25 cellular contexts compared by ENCODE assay signal in the genomic region with DNA sequence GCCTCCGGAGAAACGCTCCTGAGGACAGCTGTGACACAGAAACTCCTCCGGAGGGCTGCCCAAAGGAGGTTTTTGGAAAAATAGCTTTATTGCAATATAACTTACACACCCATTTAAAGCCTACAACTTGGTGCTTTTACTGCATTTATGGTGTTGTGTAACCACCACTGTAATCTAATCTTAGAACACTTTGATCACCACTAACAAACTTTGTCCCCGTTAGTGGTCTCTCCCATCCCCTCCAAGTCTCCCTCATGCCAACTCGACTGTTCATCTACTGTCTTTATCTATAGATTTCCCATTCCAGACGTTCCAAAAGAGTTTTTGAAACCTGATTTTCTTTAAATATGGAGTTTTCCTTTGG.
DNase-seq lines count a peak whose midpoint lies in the region; ATAC-seq and TF ChIP-seq lines count a peak whose summit lies in the region.
"Had no signal": no experiment of that assay in that cellular context is flagged by ENCODE, and none has a peak within 500 bp of the region (broad histone marks: within the 10 kb centered on the region; RNA-seq: fewer than 3 reads in every experiment).

No MANE protein-coding gene starts in this region.

- CTCF ChIA-PET in A673 (lab: Charles Lee), result no interaction called here

- POLR2A ChIA-PET in A673 (lab: Charles Lee; ENCODE audit: low non-redundant PET), result no interaction called here

- peaks cover 39% of the 10 kb centered on the region for H3K4me1 Mint-ChIP-seq in neural progenitor cell

- H3K9ac ChIP-seq in neural progenitor cell, result no peak overlapping the region

- H3K36me3 ChIP-seq in right atrium auricular region (peaks cover 1% of the 10 kb centered on the region), neural progenitor cell (no peaks in the 10 kb centered on the region), vagina (no peaks in the 10 kb centered on the region), A673 (ENCODE audit: insufficient read depth, low read length, poor library complexity, severe bottlenecking) (no peaks in the 10 kb centered on the region), BE2C (no peaks in the 10 kb centered on the region)
- H3K36me3 ChIP-seq: breast epithelium, uterus had no signal

- no peaks in the 10 kb centered on the region for H4K20me1 ChIP-seq in neural progenitor cell (ENCODE audit: low read depth)

- H3K27ac ChIP-seq in right atrium auricular region (peak overlapping the region; percentile 94 to 95), coronary artery (peak overlapping the region; percentile 92 to 99), neural progenitor cell (no peak overlapping the region), vagina (peak overlapping the region; percentile 59), A673 (ENCODE audit: low read depth, low read length, poor library complexity, severe bottlenecking) (no peak overlapping the region)
- H3K27ac ChIP-seq: epithelial cell of prostate, HL-60 had no signal

- peaks cover 14% of the 10 kb centered on the region for H3K27me3 Mint-ChIP-seq in neural progenitor cell (ENCODE audit: insufficient read depth, low read depth)

- no peak overlapping the region for H3K4me2 ChIP-seq in neural progenitor cell

- no peak for DNase-seq in right atrium auricular region (ENCODE audit: low spot score)
- DNase-seq in left cardiac atrium, result no peak
- no peak for DNase-seq in coronary artery (ENCODE audit: low spot score)
- no peak for DNase-seq in neural progenitor cell (ENCODE audit: low spot score)
- DNase-seq in vagina (ENCODE audit: extremely low spot score in 2 of 2), result no peak
- DNase-seq in NCI-H146 (lab: John Stamatoyannopoulos, UW), result no peak
- no peak for DNase-seq in A673 (ENCODE audit: low spot score)
- DNase-seq in BE2C, result no peak
- DNase-seq: activated naive CD4-positive, alpha-beta T cell treated with anti-CD3 and anti-CD28 coated beads, Interleukin-2, amount 50 U/mL, for 16 hours; activated T-cell treated with anti-CD3 and anti-CD28 coated beads, Interleukin-2, amount 50 U/mL, for 48 hours; CD8-positive, alpha-beta T cell; dermis blood vessel endothelial cell; DMS79; HCEC 1CT; NCI-H2029 treated with DMSO at 0.1 percent for 48 hours; NCI-H446 treated with DMSO at 0.1 percent for 48 hours; NK-92 treated with Interleukin-12 subunit alpha and Interleukin-12 subunit beta, amount 100 ng/mL, for 24 hours; stimulated activated CD4-positive, alpha-beta T cell treated with anti-CD3 and anti-CD28 coated beads, Interleukin-2, amount 100 ng/mL, for 24 hours; stimulated activated naive CD8-positive, alpha-beta T cell treated with anti-CD3 and anti-CD28 coated beads, Interleukin-15, Interleukin-2, amounts not matched to agents 100 U/mL and 50 U/mL, for 24 hours; uterus had no signal

- peak overlapping the region in 1 of 2 donors; percentile 37 for H3K4me3 ChIP-seq in right atrium auricular region
- no peak overlapping the region for H3K4me3 ChIP-seq in coronary artery
- no peak overlapping the region for H3K4me3 ChIP-seq in neural progenitor cell
- no peak overlapping the region for H3K4me3 ChIP-seq in vagina
- no peak overlapping the region for H3K4me3 ChIP-seq in A673 (ENCODE audit: low read depth, low read length, poor library complexity, severe bottlenecking)
- H3K4me3 ChIP-seq in BE2C (ENCODE audit: low read depth, low read length), result no peak overlapping the region
- H3K4me3 ChIP-seq: breast epithelium, uterus had no signal

- no peaks in the 10 kb centered on the region for H3K27me3 ChIP-seq in right atrium auricular region
- H3K27me3 ChIP-seq in neural progenitor cell, result no peaks in the 10 kb centered on the region
- H3K27me3 ChIP-seq in vagina, result no peaks in the 10 kb centered on the region
- no peaks in the 10 kb centered on the region for H3K27me3 ChIP-seq in A673 (replicated peaks; ENCODE audit: insufficient read depth, low read depth, low read length, poor library complexity)
- no peaks in the 10 kb centered on the region for H3K27me3 ChIP-seq in BE2C
- H3K27me3 ChIP-seq: breast epithelium, uterus had no signal

- H3K4me3 Mint-ChIP-seq in neural progenitor cell, result peak overlapping the region; percentile 14
- H3K4me3 Mint-ChIP-seq: CD8-positive, alpha-beta T cell had no signal

- no peak for TF ChIP-seq CTCF in right atrium auricular region (IDR thresholded peaks at IDR 0.05)
- TF ChIP-seq CTCF in coronary artery (IDR thresholded peaks at IDR 0.05), result no peak
- no peak for TF ChIP-seq CTCF in neural progenitor cell (IDR thresholded peaks at IDR 0.05)
- no peak for TF ChIP-seq CTCF in vagina (IDR thresholded peaks at IDR 0.05)
- TF ChIP-seq CTCF in A673 (conservative IDR thresholded peaks at IDR 0.05; ENCODE audit: low read depth, low read length), result no peak
- no peak for TF ChIP-seq CTCF in BE2C (IDR thresholded peaks at IDR 0.05; ENCODE audit: low read depth, low read length)

- H3K9me3 Mint-ChIP-seq in neural progenitor cell, result peaks cover 3% of the 10 kb centered on the region
- H3K9me3 Mint-ChIP-seq: CD8-positive, alpha-beta T cell had no signal

- BruUV-seq in A673 (replicated peaks; lab: Mats Ljungman, UMichigan), result no TSS peak

- intact Hi-C loops in left cardiac atrium (cut with DNase I), result loop anchor here in 1 of 2 donors (5.0 kb wide), 1 partner anchor 62 kb away; a partner anchor contains a TSS
- intact Hi-C loops in vagina (cut with DNase I), result no loop called here
- intact Hi-C loops in A673 (cut with micrococcal nuclease; ENCODE audit: unreplicated experiment), result no loop called here

- H3K4me1 ChIP-seq in right atrium auricular region (peaks cover 0 to 56% of the 10 kb centered on the region in 2 donors), neural progenitor cell (no peaks in the 10 kb centered on the region), vagina (peaks cover 41% of the 10 kb centered on the region), A673 (ENCODE audit: insufficient read depth, low read length, poor library complexity, severe bottlenecking) (peaks cover 24% of the 10 kb centered on the region), BE2C (peaks cover 43% of the 10 kb centered on the region)

- no peak overlapping the region for H3K27ac Mint-ChIP-seq in neural progenitor cell
- H3K27ac Mint-ChIP-seq: CD8-positive, alpha-beta T cell had no signal

- TF ChIP-seq POLR2A in vagina (IDR thresholded peaks at IDR 0.05), result no peak

- no peaks in the 10 kb centered on the region for H3F3A ChIP-seq in neural progenitor cell (ENCODE audit: low read depth)

- H3K36me3 Mint-ChIP-seq in neural progenitor cell, result peaks cover 4% of the 10 kb centered on the region

- no peak for ATAC-seq in left cardiac atrium
- ATAC-seq: CD8-positive, alpha-beta T cell; sciatic nerve; SK-N-SH treated with all-trans-retinoic acid at 6 μM for 48 hours; stimulated activated naive CD8-positive, alpha-beta T cell treated with anti-CD3 and anti-CD28 coated beads, Interleukin-15, Interleukin-2, amounts not matched to agents 100 U/mL and 50 U/mL, for 24 hours had no signal

- no peaks in the 10 kb centered on the region for H3K79me2 ChIP-seq in neural progenitor cell (ENCODE audit: low read depth)

- H3K9me3 ChIP-seq in right atrium auricular region (no peaks in the 10 kb centered on the region), neural progenitor cell (ENCODE audit: low read depth) (no peaks in the 10 kb centered on the region), vagina (no peaks in the 10 kb centered on the region), A673 (ENCODE audit: low read depth, low read length, poor library complexity, severe bottlenecking) (no peaks in the 10 kb centered on the region), BE2C (no peaks in the 10 kb centered on the region)
- H3K9me3 ChIP-seq: breast epithelium, uterus had no signal

- no peak overlapping the region for H2AFZ ChIP-seq in neural progenitor cell (replicated peaks)

Comparison
In these comparisons a context has a peak if more than half of its experiments do, and no peak if none do; other contexts are left out.
1. H3K27ac ChIP-seq: peak in right atrium auricular region (2 of 2), coronary artery (2 of 2) and vagina (single experiment); none in neural progenitor cell (single experiment) and A673 (single experiment).